ENCODE assay signal across 1 cellular context in the genomic region with DNA sequence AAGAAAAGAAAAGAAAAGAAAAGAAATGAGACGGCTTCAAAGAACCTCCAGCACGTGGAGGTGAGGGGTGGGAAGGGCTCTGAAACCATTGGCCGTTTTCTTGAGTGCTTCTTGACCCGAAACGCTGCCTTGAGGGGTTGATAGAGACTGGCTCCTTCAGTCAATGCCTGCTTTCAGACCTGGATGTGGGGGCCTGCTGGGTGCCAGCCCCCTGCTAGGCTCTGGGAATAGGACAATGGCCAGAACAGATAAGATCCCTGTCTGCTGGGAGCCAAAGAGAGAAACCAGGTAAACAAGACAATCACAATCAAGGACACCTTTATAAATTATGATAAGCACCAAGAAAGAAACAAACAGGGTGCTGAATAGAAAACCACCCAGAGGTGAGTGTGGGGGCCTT.
TF ChIP-seq lines count a peak whose summit lies in the region.

No MANE protein-coding gene starts in this region.

TF ChIP-seq in GM23338, 12 proteins besides CTCF, POLR2A, EP300 and RAD21 (continued from another document):
- TF ChIP-seq ZNF462 (CRISPR knock-in tag; IDR thresholded peaks at IDR 0.05) (no peak), REST (IDR thresholded peaks at IDR 0.05; ENCODE audit: unreplicated experiment) (no peak), NANOG (IDR thresholded peaks at IDR 0.05; ENCODE audit: borderline replicate concordance) (no peak), CREB1 (CRISPR knock-in tag; IDR thresholded peaks at IDR 0.05; ENCODE audit: low read depth) (no peak), ZNF114 (CRISPR knock-in tag; IDR thresholded peaks at IDR 0.05) (no peak)
- TF ChIP-seq, protein P1, sequence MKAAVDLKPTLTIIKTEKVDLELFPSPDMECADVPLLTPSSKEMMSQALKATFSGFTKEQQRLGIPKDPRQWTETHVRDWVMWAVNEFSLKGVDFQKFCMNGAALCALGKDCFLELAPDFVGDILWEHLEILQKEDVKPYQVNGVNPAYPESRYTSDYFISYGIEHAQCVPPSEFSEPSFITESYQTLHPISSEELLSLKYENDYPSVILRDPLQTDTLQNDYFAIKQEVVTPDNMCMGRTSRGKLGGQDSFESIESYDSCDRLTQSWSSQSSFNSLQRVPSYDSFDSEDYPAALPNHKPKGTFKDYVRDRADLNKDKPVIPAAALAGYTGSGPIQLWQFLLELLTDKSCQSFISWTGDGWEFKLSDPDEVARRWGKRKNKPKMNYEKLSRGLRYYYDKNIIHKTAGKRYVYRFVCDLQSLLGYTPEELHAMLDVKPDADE (IDR thresholded peaks at IDR 0.05): no peak
TF ChIP-seq in GM23338: peak in this region for 0.
